In genomic region chr20:38603286-38603685, GRCh38 we compare ENCODE assay signal across 2 cellular contexts.
TF ChIP-seq lines count a peak whose summit lies in the region.

No MANE protein-coding gene starts in this region.

TF ChIP-seq in A549, 52 proteins besides CTCF, POLR2A, EP300 and RAD21:
- TF ChIP-seq HEYL (CRISPR knock-in tag; IDR thresholded peaks at IDR 0.05) (no peak), JUNB (IDR thresholded peaks at IDR 0.05) (no peak), MAFK (IDR thresholded peaks at IDR 0.05; ENCODE audit: partially characterized antibody) (no peak), CEBPB (IDR thresholded peaks at IDR 0.05) (no peak), POLR2AphosphoS2 (conservative IDR thresholded peaks at IDR 0.05; ENCODE audit: low read length) (no peak), REST (IDR thresholded peaks at IDR 0.05) (no peak), HES2 (IDR thresholded peaks at IDR 0.05) (no peak), HOXB13 (CRISPR knock-in tag; IDR thresholded peaks at IDR 0.05; ENCODE audit: low read depth) (no peak), E2F6 (IDR thresholded peaks at IDR 0.05; ENCODE audit: borderline replicate concordance, low read depth) (no peak), TP53 (CRISPR knock-in tag; IDR thresholded peaks at IDR 0.05) (no peak), HOXA7 (CRISPR knock-in tag; IDR thresholded peaks at IDR 0.05) (no peak), EHMT2 (IDR thresholded peaks at IDR 0.05; ENCODE audit: low read depth) (no peak), SREBF2 (IDR thresholded peaks at IDR 0.05) (no peak), ESRRA (IDR thresholded peaks at IDR 0.05; ENCODE audit: borderline replicate concordance, low read length) (no peak), ZSCAN20 (CRISPR knock-in tag; IDR thresholded peaks at IDR 0.05) (no peak), CBX2 (IDR thresholded peaks at IDR 0.05; ENCODE audit: borderline replicate concordance, low read depth) (no peak), ZFP36 (IDR thresholded peaks at IDR 0.05; ENCODE audit: borderline replicate concordance, partially characterized antibody) (no peak), JUN (IDR thresholded peaks at IDR 0.05) (no peak)
TF ChIP-seq in A549: peak in this region for 0.

TF ChIP-seq in K562, 482 proteins besides CTCF, POLR2A, EP300 and RAD21:
- TF ChIP-seq MTA1 (IDR thresholded peaks at IDR 0.05; ENCODE audit: borderline replicate concordance), result 0 out of 2 replicates have a peak, but pooled peaks have one; percentile 27
- TF ChIP-seq ZNF23 (CRISPR knock-in tag; IDR thresholded peaks at IDR 0.05), result no peak
- TF ChIP-seq ZNF217 (CRISPR knock-in tag; IDR thresholded peaks at IDR 0.05), result no peak
- TF ChIP-seq DACH1 (IDR thresholded peaks at IDR 0.05; ENCODE audit: partially characterized antibody), result peak; percentile 93
- TF ChIP-seq ZBTB2 (IDR thresholded peaks at IDR 0.05), result peak; percentile 69; the same call in 1 of the 2 replicates
